Comparison of ENCODE assay signal across 9 cellular contexts in the genomic region with DNA sequence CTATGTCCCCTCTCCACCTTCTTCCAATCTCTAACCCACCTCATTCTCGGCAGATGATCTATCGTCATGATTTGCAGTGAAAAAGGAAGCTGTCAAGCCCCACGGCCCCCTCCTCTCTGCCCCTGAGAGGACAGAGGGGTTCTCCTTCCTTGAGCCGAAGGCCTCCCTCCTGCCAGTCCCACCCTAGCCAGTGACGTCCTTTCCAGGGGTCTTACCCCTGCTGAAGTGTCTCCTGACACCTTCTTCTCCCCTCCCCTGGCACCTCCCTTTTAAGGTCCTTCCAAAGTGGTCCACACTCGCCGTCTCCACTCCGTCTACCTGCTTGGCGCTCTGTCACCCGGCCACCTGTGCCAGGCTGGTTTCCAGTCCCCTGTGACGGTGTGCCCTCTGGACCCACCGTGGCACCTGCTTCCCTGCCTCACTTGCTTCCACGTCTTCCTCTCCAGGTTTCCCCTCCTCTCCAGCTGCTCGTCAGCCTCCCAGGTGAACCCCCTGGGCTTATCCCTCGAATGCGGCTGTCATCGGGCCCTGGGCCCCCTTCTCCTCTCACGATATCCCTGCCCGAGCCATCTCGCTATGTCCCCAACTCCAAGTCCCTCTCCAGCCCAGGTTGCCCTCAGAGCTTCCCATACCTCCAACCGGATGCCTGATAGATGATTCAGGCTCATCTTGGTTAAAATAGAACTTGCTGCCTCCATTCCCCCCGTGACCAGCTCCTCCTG. TPM values are rescaled to one million over a fixed set of nuclear protein-coding genes. Genes with fewer than 3 reads are reported as not detected.
DNase-seq lines count a peak whose midpoint lies in the region; ATAC-seq and TF ChIP-seq lines count a peak whose summit lies in the region.
"Had no signal": no experiment of that assay in that cellular context is flagged by ENCODE, and none has a peak within 500 bp of the region (broad histone marks: within the 10 kb centered on the region; RNA-seq: fewer than 3 reads in every experiment).

No MANE protein-coding gene starts in this region.

- ATAC-seq in central memory CD8-positive, alpha-beta T cell (replicated peaks; ENCODE audit: extremely low read depth, poor library complexity, severe bottlenecking): no peak
- no peak for ATAC-seq in activated CD4-positive, CD25-positive, alpha-beta regulatory T cell treated with anti-CD3 and anti-CD28 coated beads, Interleukin-2, amount 50 U/mL, for 24 hours
- no peak for ATAC-seq in GM18870 (IDR thresholded peaks at IDR 0.05; ENCODE audit: unreplicated experiment)

- no peak overlapping the region for H3K18ac ChIP-seq in H9 (ENCODE audit: insufficient read length, low read depth, low read length)

- H3K36me3 Mint-ChIP-seq in CD14-positive monocyte (peaks cover 0 to 7% of the 10 kb centered on the region in 2 donors), H9 (ENCODE audit: insufficient read depth in 1 of 3, low read depth in 3 of 3) (peaks cover 18 to 32% (median 31%) of the 10 kb centered on the region in 3 experiments; a peak in 6 of 7 replicates), neural progenitor cell (peaks cover 10% of the 10 kb centered on the region)
- H3K36me3 Mint-ChIP-seq in central memory CD8-positive, alpha-beta T cell (ENCODE audit: insufficient read depth): peaks cover 11% of the 10 kb centered on the region

- peak overlapping the region in 6 of 7 donors; percentile 19 to 70 (median 52) for H3K27ac Mint-ChIP-seq in CD14-positive monocyte
- no peak overlapping the region for H3K27ac Mint-ChIP-seq in H9
- H3K27ac Mint-ChIP-seq in central memory CD8-positive, alpha-beta T cell (ENCODE audit: low read depth): peak overlapping the region; percentile 94
- no peak overlapping the region for H3K27ac Mint-ChIP-seq in neural progenitor cell

- H3K4ac ChIP-seq in H9 (ENCODE audit: low read depth, low read length): no peak overlapping the region

- H3K4me1 Mint-ChIP-seq in CD14-positive monocyte: peaks cover 53% of the 10 kb centered on the region
- peaks cover 53 to 59% of the 10 kb centered on the region in 2 experiments for H3K4me1 Mint-ChIP-seq in H9
- H3K4me1 Mint-ChIP-seq in central memory CD8-positive, alpha-beta T cell: peaks cover 62% of the 10 kb centered on the region
- peaks cover 49% of the 10 kb centered on the region for H3K4me1 Mint-ChIP-seq in neural progenitor cell

- no peak overlapping the region for H2BK120ac ChIP-seq in H9 (ENCODE audit: low read depth, low read length, poor library complexity, severe bottlenecking)

- no peak overlapping the region for H2BK15ac ChIP-seq in H9 (ENCODE audit: low read depth, low read length)

- H3K27me3 ChIP-seq in H9 (ENCODE audit: insufficient read depth, low read length): no peaks in the 10 kb centered on the region; the same call in 1 of the 2 replicates
- peaks cover 36% of the 10 kb centered on the region for H3K27me3 ChIP-seq in neural progenitor cell

- no peak overlapping the region; the same call in 1 of the 2 replicates for H3K14ac ChIP-seq in H9 (ENCODE audit: insufficient read depth, low read length)

- H3K27ac ChIP-seq in H9 (ENCODE audit: insufficient read length, low read depth, low read length): no peak overlapping the region
- H3K27ac ChIP-seq in neural progenitor cell: no peak overlapping the region

- TF ChIP-seq CTCF in CD14-positive monocyte (IDR thresholded peaks at IDR 0.05) (no peak), H9 (conservative IDR thresholded peaks at IDR 0.05) (no peak), neural progenitor cell (IDR thresholded peaks at IDR 0.05) (no peak)

- H4K8ac ChIP-seq in H9 (replicated peaks; ENCODE audit: insufficient read length, low read depth, low read length): no peak overlapping the region

- H3T11ph ChIP-seq in H9 (ENCODE audit: low read length): no peak overlapping the region

- H3K4me1 ChIP-seq in H9 (ENCODE audit: insufficient read depth, low read length) (peaks cover 5% of the 10 kb centered on the region; the same call in 1 of the 2 replicates), neural progenitor cell (peaks cover 13% of the 10 kb centered on the region)

- H2BK5ac ChIP-seq in H9 (ENCODE audit: insufficient read length, low read length): no peak overlapping the region

- H2BK12ac ChIP-seq in H9 (ENCODE audit: insufficient read length, low read depth, low read length): no peak overlapping the region

- intact Hi-C loops in CD14-positive monocyte (cut with micrococcal nuclease): no loop called here

- H2BK20ac ChIP-seq in H9 (ENCODE audit: low read depth, low read length, poor library complexity, severe bottlenecking): no peak overlapping the region

- H3K56ac ChIP-seq in H9 (ENCODE audit: insufficient read length, low read depth, low read length): no peak overlapping the region

- peaks cover 16% of the 10 kb centered on the region for H3F3A ChIP-seq in neural progenitor cell (ENCODE audit: low read depth)

- H3K36me3 ChIP-seq in neural progenitor cell: no peaks in the 10 kb centered on the region

- H2AK5ac ChIP-seq in H9 (ENCODE audit: insufficient read length, low read length): no peak overlapping the region

- H2AFZ ChIP-seq in H9 (ENCODE audit: low read length): no peak overlapping the region
- H2AFZ ChIP-seq in neural progenitor cell (replicated peaks): no peak overlapping the region

- H3K9ac ChIP-seq in H9 (ENCODE audit: extremely low read depth, insufficient read length, low read length): no peak overlapping the region
- H3K9ac ChIP-seq in neural progenitor cell: no peak overlapping the region

- H3K4me3 Mint-ChIP-seq in CD14-positive monocyte (peak overlapping the region; percentile 39 to 89), H9 (peak overlapping the region; percentile 77 to 88), neural progenitor cell (peak overlapping the region; percentile 39)
- peak overlapping the region; percentile 75 for H3K4me3 Mint-ChIP-seq in central memory CD8-positive, alpha-beta T cell

- no peak overlapping the region for H3K23ac ChIP-seq in H9 (ENCODE audit: insufficient read length, low read depth, low read length)

- H3K27me3 Mint-ChIP-seq in CD14-positive monocyte (ENCODE audit: low read depth in 3 of 3) (peaks cover 56 to 76% (median 61%) of the 10 kb centered on the region in 3 donors), H9 (ENCODE audit: low read depth) (peaks cover 23% of the 10 kb centered on the region), neural progenitor cell (ENCODE audit: insufficient read depth, low read depth) (peaks cover 21% of the 10 kb centered on the region)
- no peaks in the 10 kb centered on the region for H3K27me3 Mint-ChIP-seq in central memory CD8-positive, alpha-beta T cell

- no peak overlapping the region for H4K5ac ChIP-seq in H9 (ENCODE audit: insufficient read length, low read depth, low read length)

- H3K9me3 ChIP-seq in H9 (ENCODE audit: control insufficient read depth, low read depth, low read length): no peaks in the 10 kb centered on the region
- H3K9me3 ChIP-seq in neural progenitor cell (ENCODE audit: low read depth): no peaks in the 10 kb centered on the region

- WGBS in H9 (ENCODE audit: extremely low coverage, insufficient read length, low lambda C conversion rate): no CpG with 5 or more reads among the region's 22 CpGs

- H3K4me3 ChIP-seq in neural progenitor cell: no peak overlapping the region

- peaks cover 0 to 13% (median 4%) of the 10 kb centered on the region in 7 donors for H3K9me3 Mint-ChIP-seq in CD14-positive monocyte
- no peaks in the 10 kb centered on the region for H3K9me3 Mint-ChIP-seq in H9
- H3K9me3 Mint-ChIP-seq in central memory CD8-positive, alpha-beta T cell: no peaks in the 10 kb centered on the region
- no peaks in the 10 kb centered on the region for H3K9me3 Mint-ChIP-seq in neural progenitor cell

- H3K79me2 ChIP-seq in H9 (ENCODE audit: insufficient read depth, low read length) (no peaks in the 10 kb centered on the region), neural progenitor cell (ENCODE audit: low read depth) (peaks cover 9% of the 10 kb centered on the region)

- no peak overlapping the region for H4K91ac ChIP-seq in H9 (ENCODE audit: insufficient read length, low read depth, low read length)

- H3K79me1 ChIP-seq in H9 (ENCODE audit: insufficient read depth, low read depth, low read length, poor library complexity, severe bottlenecking): no peaks in the 10 kb centered on the region

- H4K20me1 ChIP-seq in H9 (ENCODE audit: control insufficient read depth, insufficient read depth, insufficient read length) (peaks cover 3% of the 10 kb centered on the region), neural progenitor cell (ENCODE audit: low read depth) (peaks cover 11% of the 10 kb centered on the region)

- no peak for DNase-seq in CD14-positive monocyte (ENCODE audit: low spot score)
- DNase-seq in H9: peak; percentile 19
- DNase-seq in central memory CD8-positive, alpha-beta T cell (ENCODE audit: low spot score in 2 of 2): no peak
- DNase-seq in neural progenitor cell (ENCODE audit: low spot score): no peak
- DNase-seq in NCI-H69 (lab: John Stamatoyannopoulos, UW): no peak
- no peak for DNase-seq in foreskin melanocyte

- peak overlapping the region; percentile 63 for H3K4me2 ChIP-seq in H9 (ENCODE audit: insufficient read depth, insufficient read length, low read length)
- no peak overlapping the region for H3K4me2 ChIP-seq in neural progenitor cell

- H3K23me2 ChIP-seq in H9 (ENCODE audit: insufficient read length, low read depth, low read length, poor library complexity, severe bottlenecking): peaks cover 9% of the 10 kb centered on the region

RNA-seq across cellular contexts. Expression of a gene that starts 5.7 kb away (rescaled TPM):
- polyA plus RNA-seq in CD14-positive monocyte: not detected
- 6.6 and 8.2 TPM in 2 replicates for total RNA-seq in H9 (2021)
- total RNA-seq in neural progenitor cell (ENCODE audit: low replicate concordance): 3.9 and 12.8 TPM in 2 replicates

RNA-seq across cellular contexts. Expression of a gene that starts 11.8 kb away (rescaled TPM):
- polyA plus RNA-seq in CD14-positive monocyte: 1 to 10 TPM in 1 of 2 donors, under 1 TPM in 1; 0.97 to 1.2 TPM
- 11.7 and 12.1 TPM in 2 replicates for total RNA-seq in H9 (2021)
- 2.2 and 3.1 TPM in 2 replicates for total RNA-seq in neural progenitor cell (ENCODE audit: low replicate concordance)
- total RNA-seq: G401 had no signal

RNA-seq across cellular contexts. Expression of a gene that starts 44.4 kb away (rescaled TPM):
- polyA plus RNA-seq in CD14-positive monocyte: under 1 TPM in 1 of 2 donors, not detected in 1; 0.09 TPM
- 13.1 and 13.2 TPM in 2 replicates for total RNA-seq in H9 (2021)
- total RNA-seq in neural progenitor cell (ENCODE audit: low replicate concordance): 10.5 and 27.4 TPM in 2 replicates

Comparison
In these comparisons a context has a peak if more than half of its experiments do, and no peak if none do; other contexts are left out.
1. H3K27ac Mint-ChIP-seq: peak in CD14-positive monocyte (6 of 7) and central memory CD8-positive, alpha-beta T cell (single experiment); none in H9 (0 of 3) and neural progenitor cell (single experiment).
2. Peak in every context shown above with its lines, with median percentiles within 50 percentile points of each other: H3K4me3 Mint-ChIP-seq.